ENCODE assay signal across 25 cellular contexts in the genomic region with DNA sequence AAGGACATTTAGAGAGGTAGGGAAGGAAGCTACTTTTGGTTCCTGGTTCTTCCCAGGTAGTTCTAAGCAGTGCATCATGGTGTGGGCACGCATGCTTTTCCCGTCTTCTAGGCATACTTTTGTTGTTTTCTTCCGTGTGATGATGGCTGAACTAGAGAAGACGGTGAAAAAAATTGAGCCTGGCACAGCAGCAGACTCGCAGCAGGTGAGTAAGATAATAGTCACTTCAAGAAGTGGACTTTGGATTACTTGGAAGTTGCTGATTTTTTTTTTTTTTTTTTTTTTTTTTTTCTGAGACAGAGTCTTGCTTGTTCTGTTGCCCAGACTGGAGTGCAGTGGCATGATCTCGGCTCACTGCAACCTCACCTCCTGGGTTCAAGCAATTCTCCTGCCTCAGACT. TPM values are rescaled to one million over a fixed set of nuclear protein-coding genes. Genes with fewer than 3 reads are reported as not detected.
A peak's percentile ranks its signal among the peaks of the same experiment; 100 is the strongest.
DNase-seq lines count a peak whose midpoint lies in the region; ATAC-seq and TF ChIP-seq lines count a peak whose summit lies in the region.
"Had no signal": no experiment of that assay in that cellular context is flagged by ENCODE, and none has a peak within 500 bp of the region (broad histone marks: within the 10 kb centered on the region; RNA-seq: fewer than 3 reads in every experiment).

No MANE protein-coding gene starts in this region.

- no peak for TF ChIP-seq EP300 in stomach (IDR thresholded peaks at IDR 0.05)

- H3K4me3 Mint-ChIP-seq in Calu3 (ENCODE audit: low read depth, unreplicated experiment) = no peak overlapping the region

- H3K36me3 Mint-ChIP-seq in Calu3 (ENCODE audit: insufficient read depth, unreplicated experiment) = peaks cover 9% of the 10 kb centered on the region

- peaks cover 18% of the 10 kb centered on the region for H3K4me1 Mint-ChIP-seq in Calu3 (ENCODE audit: low read depth, unreplicated experiment)

- H3K27me3 ChIP-seq in colonic mucosa (no peaks in the 10 kb centered on the region), stomach (no peaks in the 10 kb centered on the region)
- H3K27me3 ChIP-seq: Peyer's patch had no signal

- H3K27ac ChIP-seq in colonic mucosa (no peak overlapping the region), stomach (peak overlapping the region in 4 of 5 donors; percentile 30 to 66 (median 48))
- H3K27ac ChIP-seq: GM23248, SK-N-MC had no signal

- WGBS in stomach, 5 donors = 38 to 62% (median 47%) methylated on average over 6 of the region's 6 CpGs

- intact Hi-C loops in Calu3 (cut with micrococcal nuclease; ENCODE audit: unreplicated experiment) = no loop called here
- intact Hi-C loops in colonic mucosa (cut with DNase I) = no loop called here
- intact Hi-C loops in stomach (cut with DNase I; ENCODE audit: low total_unique reads) = no loop called here

- H3K9me3 Mint-ChIP-seq in Calu3 (ENCODE audit: low read depth, unreplicated experiment) = no peaks in the 10 kb centered on the region

- no peaks in the 10 kb centered on the region for H3K4me1 ChIP-seq in colonic mucosa
- no peaks in the 10 kb centered on the region for H3K4me1 ChIP-seq in stomach
- H3K4me1 ChIP-seq: Peyer's patch had no signal

- H3K36me3 ChIP-seq in colonic mucosa (no peaks in the 10 kb centered on the region), stomach (peaks cover 0 to 3% (median 0%) of the 10 kb centered on the region in 4 donors)
- H3K36me3 ChIP-seq: Peyer's patch had no signal

- TF ChIP-seq CTCF in Calu3 (IDR thresholded peaks at IDR 0.05; ENCODE audit: unreplicated experiment) = no peak
- TF ChIP-seq CTCF in colonic mucosa (IDR thresholded peaks at IDR 0.05) = no peak
- TF ChIP-seq CTCF in stomach (IDR thresholded peaks at IDR 0.05) = no peak

- no peak for TF ChIP-seq POLR2A in stomach (IDR thresholded peaks at IDR 0.05)

- CTCF ChIA-PET in Calu3 (lab: Charles Lee) = no interaction called here

- H3K9ac ChIP-seq in colonic mucosa (ENCODE audit: low read depth in 2 of 2, low read length in 2 of 2) = no peak overlapping the region
- H3K9ac ChIP-seq: GM23248 had no signal

- BruUV-seq in Calu3 (replicated peaks; lab: Mats Ljungman, UMichigan) = no TSS peak

- ATAC-seq in GM21786 (IDR thresholded peaks at IDR 0.05; ENCODE audit: unreplicated experiment) = no peak
- ATAC-seq in HG02981 (IDR thresholded peaks at IDR 0.05; ENCODE audit: unreplicated experiment) = no peak
- no peak for ATAC-seq in GM21447 (IDR thresholded peaks at IDR 0.05; ENCODE audit: unreplicated experiment)
- ATAC-seq: HepG2 had no signal

- H3K27ac Mint-ChIP-seq in Calu3 (ENCODE audit: unreplicated experiment) = no peak overlapping the region

- H3K4me3 ChIP-seq in colonic mucosa (no peak overlapping the region), stomach (no peak overlapping the region)
- H3K4me3 ChIP-seq: GM23248, Peyer's patch, SK-N-MC had no signal

- DNase-seq in Calu3 (peak; percentile 14), colonic mucosa (peak; percentile 22), mucosa of gallbladder (ENCODE audit: low spot score) (peak; percentile 57), stomach (peak; percentile 51)
- DNase-seq: 8988T, DMS153, GM23248, H7, Karpas-422, NCI-H1105 treated with DMSO at 0.1 percent for 48 hours, NCI-H2029, NCI-H2227 treated with DMSO at 0.1 percent for 48 hours, NCI-H526 treated with DMSO at 0.1 percent for 48 hours, SIG-M5 had no signal

- H3K27me3 Mint-ChIP-seq in Calu3 (ENCODE audit: unreplicated experiment) = no peaks in the 10 kb centered on the region

- H3K9me3 ChIP-seq in colonic mucosa (no peaks in the 10 kb centered on the region), stomach (no peaks in the 10 kb centered on the region)
- H3K9me3 ChIP-seq: Peyer's patch had no signal

RNA-seq across cellular contexts. Expression of a gene that starts 17.9 kb away (rescaled TPM):
- total RNA-seq in Calu3 (2022) (not detected in 2 replicates), colonic mucosa (not detected), mucosa of gallbladder (not detected), stomach (not detected)
- not detected for polyA plus RNA-seq in stomach
- total RNA-seq: GM23248, H7, HepG2, HT1080, M059J, NCI-H460, OCI-LY7, Peyer's patch had no signal
- polyA plus RNA-seq: BJ, GM23248, HepG2 had no signal

RNA-seq across cellular contexts. Expression of a gene that starts 25.3 kb away (rescaled TPM):
- total RNA-seq in Calu3 (2022) (120 and 126 TPM in 2 replicates), colonic mucosa (100 to 1,000 TPM; 104 to 105 TPM), mucosa of gallbladder (126 TPM), stomach (100 to 1,000 TPM in 1 of 5 donors, 10 to 100 TPM in 4; 14.5 to 130 (median 51.9) TPM)
- 100 to 1,000 TPM; 175 to 262 (median 218) TPM for polyA plus RNA-seq in stomach

RNA-seq across cellular contexts. Expression of a gene that starts 51.4 kb away (rescaled TPM):
- total RNA-seq in Calu3 (2022) = 49.0 and 50.4 TPM in 2 replicates
- 10 to 100 TPM; 35.4 to 40.6 TPM for total RNA-seq in colonic mucosa
- 47.2 TPM for total RNA-seq in mucosa of gallbladder
- 10 to 100 TPM; 30.8 to 66.8 (median 36.2) TPM for total RNA-seq in stomach
- 10 to 100 TPM; 19.4 to 23.0 (median 20.0) TPM for polyA plus RNA-seq in stomach
